ENCODE assay signal across 21 cellular contexts in genomic region chr6:35679399-35679798, GRCh38. TPM values are rescaled to one million over a fixed set of nuclear protein-coding genes. Genes with fewer than 3 reads are reported as not detected.
"Had no signal": no experiment of that assay in that cellular context is flagged by ENCODE, and none has a peak within 500 bp of the region (broad histone marks: within the 10 kb centered on the region; RNA-seq: fewer than 3 reads in every experiment).

No MANE protein-coding gene starts in this region.

- H3K4me3 Mint-ChIP-seq: activated T-helper 1 cell treated with anti-CD3 and anti-CD28 coated beads, Interleukin-12 subunit alpha, Interleukin-12 subunit beta, Interleukin-2, Interleukin-4 antibody, amounts not matched to agents 30 ng/mL and 10 ng/mL and 1 ng/mL, durations not matched to agents 14 hours and 24 hours and 36 hours; natural killer cell had no signal

- DNase-seq: activated CD4-positive, alpha-beta T cell treated with anti-CD3 and anti-CD28 coated beads for 1 hour; activated CD8-positive, alpha-beta memory T cell treated with anti-CD3 and anti-CD28 coated beads, Interleukin-2, amount 50 U/mL, for 48 hours; adrenal gland; brain microvascular endothelial cell; caudate nucleus; dermis blood vessel endothelial cell; effector CD8-positive, alpha-beta T cell; erythroblast; foreskin keratinocyte; left lung; natural killer cell; stimulated activated CD4-positive, alpha-beta T cell treated with anti-CD3 and anti-CD28 coated beads, Interleukin-4, amount 100 ng/mL, for 24 hours; stimulated activated naive CD8-positive, alpha-beta T cell treated with anti-CD3 and anti-CD28 coated beads, Interleukin-15, Interleukin-2, amounts not matched to agents 100 U/mL and 50 U/mL, for 24 hours; T-helper 1 cell; T-helper 9 cell; upper lobe of left lung had no signal

- H3K36me3 Mint-ChIP-seq: natural killer cell had no signal

- H3K27me3 ChIP-seq: adrenal gland, ascending aorta, brain microvascular endothelial cell, foreskin keratinocyte, left lung, right atrium auricular region, upper lobe of left lung had no signal

- H3K36me3 ChIP-seq: adrenal gland, brain microvascular endothelial cell had no signal

- ATAC-seq: foreskin keratinocyte; left lung; natural killer cell; stimulated activated naive CD8-positive, alpha-beta T cell treated with anti-CD3 and anti-CD28 coated beads, Interleukin-15, Interleukin-2, amounts not matched to agents 100 U/mL and 50 U/mL, for 24 hours had no signal

- H3K4me3 ChIP-seq: adrenal gland, ascending aorta, left lung, lung, prostate gland, right atrium auricular region, upper lobe of left lung had no signal

- H3K27ac Mint-ChIP-seq: activated T-helper 1 cell treated with anti-CD3 and anti-CD28 coated beads, Interleukin-12 subunit alpha, Interleukin-12 subunit beta, Interleukin-2, Interleukin-4 antibody, amounts not matched to agents 30 ng/mL and 10 ng/mL and 1 ng/mL, durations not matched to agents 14 hours and 24 hours and 36 hours; natural killer cell had no signal

- H3K9me3 Mint-ChIP-seq: activated T-helper 1 cell treated with anti-CD3 and anti-CD28 coated beads, Interleukin-12 subunit alpha, Interleukin-12 subunit beta, Interleukin-2, Interleukin-4 antibody, amounts not matched to agents 30 ng/mL and 10 ng/mL and 1 ng/mL, durations not matched to agents 14 hours and 24 hours and 36 hours; natural killer cell had no signal

- H3K9me3 ChIP-seq: adrenal gland, ascending aorta, left lung, prostate gland, right atrium auricular region, upper lobe of left lung had no signal

- H3K27ac ChIP-seq: ascending aorta, brain microvascular endothelial cell, foreskin keratinocyte, left lung, right atrium auricular region, upper lobe of left lung had no signal

RNA-seq across cellular contexts. Expression of gene ARMC12, which starts 57.4 kb away (rescaled TPM):
- total RNA-seq: ascending aorta had no signal
